ENCODE assay signal across 9 cellular contexts in the genomic region with DNA sequence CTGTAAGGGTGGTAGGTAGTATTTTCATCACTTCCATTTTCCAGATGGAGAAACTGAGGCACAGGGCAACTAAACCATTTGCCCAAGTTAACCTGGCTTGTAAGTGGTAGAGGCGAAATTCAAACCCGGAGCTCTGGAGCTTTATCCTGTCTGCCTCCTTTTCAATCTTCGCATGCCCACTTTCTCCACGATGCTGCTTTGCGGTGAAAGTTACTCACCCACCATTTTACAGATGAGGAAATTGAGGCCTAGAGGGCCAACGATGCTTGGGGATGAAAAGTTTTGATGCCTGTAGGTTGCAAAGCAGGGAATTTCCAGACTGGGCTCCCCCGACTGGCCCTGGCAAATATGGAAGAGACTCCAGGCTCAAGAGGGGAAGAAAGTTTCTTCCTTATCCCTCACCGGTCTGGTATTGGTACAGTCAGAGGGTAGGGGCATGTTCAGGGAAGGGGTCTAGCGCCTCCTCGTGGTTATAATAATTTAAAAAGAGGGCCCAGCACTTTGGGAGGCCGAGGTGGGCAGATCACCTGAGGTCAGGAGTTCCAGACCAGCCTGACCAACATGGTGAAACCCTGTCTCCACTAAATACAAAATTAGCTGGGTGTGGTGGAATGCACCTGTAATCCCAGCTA. TPM values are rescaled to one million over a fixed set of nuclear protein-coding genes. Genes with fewer than 3 reads are reported as not detected.
DNase-seq lines count a peak whose midpoint lies in the region; ATAC-seq and TF ChIP-seq lines count a peak whose summit lies in the region.
"Had no signal": no experiment of that assay in that cellular context is flagged by ENCODE, and none has a peak within 500 bp of the region (broad histone marks: within the 10 kb centered on the region; RNA-seq: fewer than 3 reads in every experiment).

No MANE protein-coding gene starts in this region.

- H3K27me3 Mint-ChIP-seq in WTC11 (ENCODE audit: low read depth) = no peaks in the 10 kb centered on the region; the same call in 1 of the 2 replicates
- H3K27me3 Mint-ChIP-seq in Calu3 (ENCODE audit: unreplicated experiment) = no peaks in the 10 kb centered on the region

- H3K27me3 ChIP-seq in BE2C = no peaks in the 10 kb centered on the region
- no peaks in the 10 kb centered on the region for H3K27me3 ChIP-seq in H7 (ENCODE audit: control insufficient read depth, insufficient read depth, low read length)
- peaks cover 2% of the 10 kb centered on the region for H3K27me3 ChIP-seq in kidney epithelial cell (ENCODE audit: control insufficient read depth, insufficient read depth, low read length)

- peak overlapping the region; percentile 8; the same call in 1 of the 2 replicates for H3K4me3 Mint-ChIP-seq in WTC11
- no peak overlapping the region for H3K4me3 Mint-ChIP-seq in Calu3 (ENCODE audit: low read depth, unreplicated experiment)

- H3K36me3 Mint-ChIP-seq in WTC11 (no peaks in the 10 kb centered on the region), Calu3 (ENCODE audit: insufficient read depth, unreplicated experiment) (peaks cover 38% of the 10 kb centered on the region)

- DNase-seq in BE2C (no peak), H7 (peak; percentile 79), WTC11 (ENCODE audit: low spot score) (peak; percentile 45), kidney epithelial cell (ENCODE audit: low read depth) (no peak), left lobe of liver (ENCODE audit: low spot score) (no peak), middle frontal gyrus (ENCODE audit: extremely low spot score, low spot score) (no peak), Calu3 (no peak)
- no peak for DNase-seq in stimulated activated naive CD4-positive, alpha-beta T cell treated with Interleukin-2 at 50 U/mL for 16 hours (lab: John Stamatoyannopoulos, UW)
- DNase-seq: NCI-H187 treated with DMSO at 0.1 percent for 48 hours had no signal

- CTCF ChIA-PET in WTC11 (lab: Charles Lee) = interaction anchor here (0.6 to 4.0 kb wide), 10 partner anchors 12 to 330 kb away, joined by 3 to 36 read pairs (median 8); a partner anchor contains a TSS
- CTCF ChIA-PET in Calu3 (lab: Charles Lee) = interaction anchor here (1.7 kb wide), 1 partner anchor 12 kb away, joined by 3 read pairs; no protein-coding TSS in a partner anchor

- H3K36me3 ChIP-seq in BE2C = no peaks in the 10 kb centered on the region
- H3K36me3 ChIP-seq in H7 (replicated peaks; ENCODE audit: control insufficient read depth, insufficient read depth, low read length) = peaks cover 1% of the 10 kb centered on the region; the same call in 1 of the 2 replicates
- peaks cover 1% of the 10 kb centered on the region for H3K36me3 ChIP-seq in kidney epithelial cell (ENCODE audit: control insufficient read depth, insufficient read depth, low read length)

- H3K9me3 ChIP-seq in BE2C = no peaks in the 10 kb centered on the region

- TF ChIP-seq CTCF in BE2C (IDR thresholded peaks at IDR 0.05; ENCODE audit: low read depth, low read length) (peak; percentile 14), WTC11 (IDR thresholded peaks at IDR 0.05) (peak; percentile 52; the same call in 1 of the 2 replicates), kidney epithelial cell (IDR thresholded peaks at IDR 0.05; ENCODE audit: insufficient read depth, low read length, poor library complexity, severe bottlenecking) (peak; percentile 18), Calu3 (IDR thresholded peaks at IDR 0.05; ENCODE audit: unreplicated experiment) (no peak)

- H3K4me3 ChIP-seq in BE2C (ENCODE audit: low read depth, low read length) (no peak overlapping the region), H7 (ENCODE audit: insufficient read depth, low read depth, low read length) (no peak overlapping the region), kidney epithelial cell (ENCODE audit: low read depth, low read length) (no peak overlapping the region)

- ATAC-seq in WTC11 = no peak
- no peak for ATAC-seq in left lobe of liver

- H3K9me3 Mint-ChIP-seq in WTC11 = no peaks in the 10 kb centered on the region
- H3K9me3 Mint-ChIP-seq in Calu3 (ENCODE audit: low read depth, unreplicated experiment) = peaks cover 3% of the 10 kb centered on the region

- no TSS peak for BruUV-seq in Calu3 (replicated peaks; lab: Mats Ljungman, UMichigan)

- H3K27ac Mint-ChIP-seq in WTC11 (no peak overlapping the region; the same call in 1 of the 2 replicates), Calu3 (ENCODE audit: unreplicated experiment) (no peak overlapping the region)

- intact Hi-C loops in Calu3 (cut with micrococcal nuclease; ENCODE audit: unreplicated experiment) = no loop called here

- H3K4me1 Mint-ChIP-seq in WTC11 (peaks cover 23% of the 10 kb centered on the region), Calu3 (ENCODE audit: low read depth, unreplicated experiment) (peaks cover 12% of the 10 kb centered on the region)

- POLR2A ChIA-PET in WTC11 (lab: Charles Lee) = interaction anchor here (4.5 kb wide), 1 partner anchor 16 kb away, joined by 40 read pairs; no protein-coding TSS in a partner anchor

- H3K4me1 ChIP-seq in BE2C = no peaks in the 10 kb centered on the region

TF ChIP-seq in WTC11, 78 proteins besides CTCF, POLR2A, EP300 and RAD21:
- TF ChIP-seq RELA (CRISPR knock-in tag; IDR thresholded peaks at IDR 0.05; ENCODE audit: borderline replicate concordance) (no peak), NFE2L1 (CRISPR knock-in tag; IDR thresholded peaks at IDR 0.05) (no peak)
- TF ChIP-seq, protein P1, sequence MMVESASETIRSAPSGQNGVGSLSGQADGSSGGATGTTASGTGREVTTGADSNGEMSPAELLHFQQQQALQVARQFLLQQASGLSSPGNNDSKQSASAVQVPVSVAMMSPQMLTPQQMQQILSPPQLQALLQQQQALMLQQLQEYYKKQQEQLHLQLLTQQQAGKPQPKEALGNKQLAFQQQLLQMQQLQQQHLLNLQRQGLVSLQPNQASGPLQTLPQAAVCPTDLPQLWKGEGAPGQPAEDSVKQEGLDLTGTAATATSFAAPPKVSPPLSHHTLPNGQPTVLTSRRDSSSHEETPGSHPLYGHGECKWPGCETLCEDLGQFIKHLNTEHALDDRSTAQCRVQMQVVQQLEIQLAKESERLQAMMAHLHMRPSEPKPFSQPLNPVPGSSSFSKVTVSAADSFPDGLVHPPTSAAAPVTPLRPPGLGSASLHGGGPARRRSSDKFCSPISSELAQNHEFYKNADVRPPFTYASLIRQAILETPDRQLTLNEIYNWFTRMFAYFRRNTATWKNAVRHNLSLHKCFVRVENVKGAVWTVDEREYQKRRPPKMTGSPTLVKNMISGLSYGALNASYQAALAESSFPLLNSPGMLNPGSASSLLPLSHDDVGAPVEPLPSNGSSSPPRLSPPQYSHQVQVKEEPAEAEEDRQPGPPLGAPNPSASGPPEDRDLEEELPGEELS (CRISPR knock-in tag; IDR thresholded peaks at IDR 0.05) = no peak
- TF ChIP-seq, protein P2, sequence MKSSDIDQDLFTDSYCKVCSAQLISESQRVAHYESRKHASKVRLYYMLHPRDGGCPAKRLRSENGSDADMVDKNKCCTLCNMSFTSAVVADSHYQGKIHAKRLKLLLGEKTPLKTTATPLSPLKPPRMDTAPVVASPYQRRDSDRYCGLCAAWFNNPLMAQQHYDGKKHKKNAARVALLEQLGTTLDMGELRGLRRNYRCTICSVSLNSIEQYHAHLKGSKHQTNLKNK (CRISPR knock-in tag; IDR thresholded peaks at IDR 0.05) = no peak

RNA-seq across cellular contexts. Expression of a gene that starts 1.9 kb away (rescaled TPM):
- polyA plus RNA-seq in BE2C (2012; ENCODE audit: insufficient read depth, insufficient read length, low read depth) = 0.36 TPM
- total RNA-seq in H7 (2014; rRNA removed; shearing (Covaris generic)) = 11.7 and 12.8 TPM in 2 replicates
- total RNA-seq in WTC11 (2021) (25.1 to 30.3 TPM (median 26.7 TPM) in 3 replicates), kidney epithelial cell (40.0 and 45.8 TPM in 2 replicates), left lobe of liver (1.1 TPM), Calu3 (2022) (62.0 and 64.0 TPM in 2 replicates)

RNA-seq across cellular contexts. Expression of a gene that starts 3.4 kb away (rescaled TPM):
- polyA plus RNA-seq in BE2C (2012; ENCODE audit: insufficient read depth, insufficient read length, low read depth) = not detected
- 9.5 and 13.3 TPM in 2 replicates for total RNA-seq in H7 (2014; rRNA removed; shearing (Covaris generic))
- total RNA-seq in WTC11 (2021) (0.73 to 0.83 TPM (median 0.80 TPM) in 3 replicates), kidney epithelial cell (0.27 and 0.50 TPM in 2 replicates), left lobe of liver (3.1 TPM), Calu3 (2022) (0.28 and 0.37 TPM in 2 replicates)

RNA-seq across cellular contexts. Expression of a gene that starts 29.6 kb away (rescaled TPM):
- polyA plus RNA-seq in BE2C (2012; ENCODE audit: insufficient read depth, insufficient read length, low read depth) = 24.6 TPM
- 84.5 and 92.2 TPM in 2 replicates for total RNA-seq in H7 (2014; rRNA removed; shearing (Covaris generic))
- 61.5 to 76.6 TPM (median 62.4 TPM) in 3 replicates for total RNA-seq in WTC11 (2021)
- 31.2 and 35.2 TPM in 2 replicates for total RNA-seq in kidney epithelial cell
- 9.0 TPM for total RNA-seq in left lobe of liver
- total RNA-seq in Calu3 (2022) = 86.0 and 95.8 TPM in 2 replicates

RNA-seq across cellular contexts. Expression of a gene that starts 31.7 kb away (rescaled TPM):
- 71.0 TPM for polyA plus RNA-seq in BE2C (2012; ENCODE audit: insufficient read depth, insufficient read length, low read depth)
- total RNA-seq in H7 (2014; rRNA removed; shearing (Covaris generic)) = 60.7 and 61.7 TPM in 2 replicates
- 48.7 to 59.5 TPM (median 54.2 TPM) in 3 replicates for total RNA-seq in WTC11 (2021)
- 59.9 and 66.6 TPM in 2 replicates for total RNA-seq in kidney epithelial cell
- total RNA-seq in left lobe of liver = 28.8 TPM
- 67.7 and 69.0 TPM in 2 replicates for total RNA-seq in Calu3 (2022)

RNA-seq across cellular contexts. Expression of a gene that starts 48.7 kb away (rescaled TPM):
- polyA plus RNA-seq in BE2C (2012; ENCODE audit: insufficient read depth, insufficient read length, low read depth) = not detected
- total RNA-seq in H7 (2014; rRNA removed; shearing (Covaris generic)) = 13.4 and 20.2 TPM in 2 replicates
- total RNA-seq in WTC11 (2021) (7.0 to 9.3 TPM (median 8.9 TPM) in 3 replicates), kidney epithelial cell (58.5 and 61.8 TPM in 2 replicates), left lobe of liver (11,297 TPM), Calu3 (2022) (517 and 658 TPM in 2 replicates)

Comparison
In these comparisons a context has a peak if more than half of its experiments do, and no peak if none do; other contexts are left out.
1. DNase-seq: peak in H7 (single experiment) and WTC11 (single experiment); none in BE2C (single experiment), kidney epithelial cell (single experiment), left lobe of liver (single experiment), middle frontal gyrus (single experiment), stimulated activated naive CD4-positive, alpha-beta T cell treated with Interleukin-2 at 50 U/mL for 16 hours (single experiment) and Calu3 (single experiment).